In the genomic region with DNA sequence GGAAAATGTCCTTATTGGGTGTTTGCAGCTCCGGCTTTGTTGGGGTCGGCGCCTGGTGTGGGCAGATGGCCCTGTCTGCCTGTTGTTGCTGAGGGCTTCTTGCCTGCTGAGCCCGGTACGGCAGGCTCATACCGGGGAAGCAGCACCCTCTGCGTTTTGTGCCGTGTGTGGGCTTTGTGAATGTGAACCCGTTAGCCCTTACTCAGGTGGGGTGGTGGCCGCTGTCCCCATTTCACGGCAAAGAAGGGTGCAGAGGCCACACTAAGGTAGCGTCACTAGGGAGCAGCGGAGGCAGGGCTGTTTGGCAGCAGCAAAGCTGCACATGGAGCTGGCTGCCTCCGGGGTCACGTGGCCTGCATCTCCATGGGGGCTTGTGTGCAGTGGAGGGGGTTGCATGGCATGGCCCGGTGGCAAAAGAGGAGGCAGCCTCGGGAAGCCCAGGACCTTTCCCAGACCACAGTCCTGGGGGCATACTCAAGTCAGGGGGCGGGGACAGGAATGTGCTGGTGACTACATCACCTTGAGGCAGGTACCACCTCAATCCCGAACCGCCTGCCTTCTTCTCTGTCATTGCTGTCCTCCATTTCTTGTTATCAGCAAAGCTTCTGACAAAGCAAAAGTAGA, we compare ENCODE assay signal across 1 cellular context.
TF ChIP-seq lines count a peak whose summit lies in the region.

No MANE protein-coding gene starts in this region.

TF ChIP-seq in WTC11, 78 proteins besides CTCF, POLR2A, EP300 and RAD21 (continued from another document):
- 0 out of 2 replicates have a peak, but pooled peaks have one; percentile 45 for TF ChIP-seq CBFB (CRISPR knock-in tag; IDR thresholded peaks at IDR 0.05; ENCODE audit: low read depth)
TF ChIP-seq in WTC11: peak in this region for 3.
